In genomic region chr1:58652351-58653184, GRCh38 we compare ENCODE assay signal across 8 cellular contexts. TPM values are rescaled to one million over a fixed set of nuclear protein-coding genes. Genes with fewer than 3 reads are reported as not detected.
DNase-seq lines count a peak whose midpoint lies in the region; ATAC-seq, FAIRE-seq and TF ChIP-seq lines count a peak whose summit lies in the region.

No MANE protein-coding gene starts in this region.

- TF ChIP-seq CTCF in LNCAP (IDR thresholded peaks at IDR 0.05) (peak; percentile 78), gastroesophageal sphincter (IDR thresholded peaks at IDR 0.05) (peak; percentile 71 to 92 (median 80)), pancreas (IDR thresholded peaks at IDR 0.05) (peak; percentile 72 to 74 (median 74))

- H3K27ac ChIP-seq in gastroesophageal sphincter (no peak overlapping the region), pancreas (no peak overlapping the region), aorta (ENCODE audit: low read depth in 1 of 2, low read length in 2 of 2) (no peak overlapping the region)

- ATAC-seq in gastroesophageal sphincter (peak; percentile 84), pancreas (peak; percentile 83 to 99 (median 94)), aorta (ENCODE audit: low FRiP score) (peak; percentile 92)

- H3K4me1 ChIP-seq in gastroesophageal sphincter, result peaks cover 0 to 6% (median 0%) of the 10 kb centered on the region in 3 donors
- peaks cover 0 to 3% (median 0%) of the 10 kb centered on the region in 3 donors for H3K4me1 ChIP-seq in pancreas
- no peaks in the 10 kb centered on the region for H3K4me1 ChIP-seq in aorta (ENCODE audit: control insufficient read depth in 1 of 2, insufficient read depth in 2 of 2, low read length in 2 of 2)

- intact Hi-C loops in pancreas (cut with DNase I), result loop anchor here in 2 of 3 donors (2.0 to 5.0 kb wide), 2 partner anchors 135 to 136 kb away; no protein-coding TSS in a partner anchor
- intact Hi-C loops in aorta (cut with DNase I), result loop anchor here (1.0 to 10.0 kb wide), 6 partner anchors 60 to 136 kb away; partner anchors contain the start of genes OMA1 (in 2 of the 2) and TACSTD2 (in 1 of the 2)

- TF ChIP-seq POLR2A in gastroesophageal sphincter (IDR thresholded peaks at IDR 0.05), result no peak

- H3K27me3 ChIP-seq in gastroesophageal sphincter (no peaks in the 10 kb centered on the region), pancreas (no peaks in the 10 kb centered on the region), aorta (ENCODE audit: control insufficient read depth in 1 of 2, insufficient read depth in 2 of 2, low read length in 1 of 2) (no peaks in the 10 kb centered on the region)

- H3K4me3 ChIP-seq in gastroesophageal sphincter (no peak overlapping the region), pancreas (no peak overlapping the region), aorta (ENCODE audit: low read length in 2 of 2) (no peak overlapping the region)

- TF ChIP-seq EP300 in gastroesophageal sphincter (IDR thresholded peaks at IDR 0.05), result no peak

- DNase-seq in GM04503 (ENCODE audit: low read depth) (peak; percentile 27), H4 (ENCODE audit: low spot score) (peak; percentile 84), RCC 7860 (ENCODE audit: low spot score) (peak; percentile 71), pancreas (peak in 4 of 6 donors; percentile 31 to 67 (median 56)), aorta (peak in 1 of 2 donors; percentile 54)
- DNase-seq in activated gamma-delta T cell treated with anti-CD3 and anti-CD28 coated beads, Interleukin-2, amount 50 U/mL, for 16 hours (ENCODE audit: low read depth), result peak; percentile 22

- FAIRE-seq in RCC 7860 (lab: Jason Lieb, UNC), result peak; percentile 85
- FAIRE-seq in pancreas (lab: Jason Lieb, UNC), result peak; percentile 86

- H3K9me3 ChIP-seq in gastroesophageal sphincter (no peaks in the 10 kb centered on the region), pancreas (no peaks in the 10 kb centered on the region), aorta (ENCODE audit: control insufficient read depth, low read length) (no peaks in the 10 kb centered on the region)

- H3K36me3 ChIP-seq in gastroesophageal sphincter (peaks cover 0 to 33% of the 10 kb centered on the region in 2 donors), pancreas (no peaks in the 10 kb centered on the region), aorta (ENCODE audit: control insufficient read depth in 1 of 2, insufficient read depth in 2 of 2, low read length in 1 of 2) (peaks cover 0 to 6% of the 10 kb centered on the region in 2 donors)

- 34 to 36% methylated on average over 8 of the region's 8 CpGs for WGBS in gastroesophageal sphincter (ENCODE audit: low coverage in 1 of 2), 2 donors
- 36 to 39% methylated on average over 8 of the region's 8 CpGs for WGBS in pancreas, 2 donors
- 35 to 36% methylated on average over 8 of the region's 8 CpGs for WGBS in aorta, 2 donors

RNA-seq across cellular contexts. Expression of gene MYSM1, which starts 47.3 kb away (rescaled TPM):
- 6.8 and 7.4 TPM in 2 replicates for total RNA-seq in H4 (2014; rRNA removed; shearing (Covaris generic))
- total RNA-seq in gastroesophageal sphincter, result 10 to 100 TPM in 3 of 4 donors, 1 to 10 TPM in 1; 8.5 to 26.5 (median 15.9) TPM
- total RNA-seq in pancreas, result 10 to 100 TPM; 10.3 to 20.2 (median 16.2) TPM
- 10 to 100 TPM; 10.2 to 11.4 TPM for polyA plus RNA-seq in pancreas
- total RNA-seq in aorta, result 10 to 100 TPM; 42.7 to 50.4 TPM
- 10 to 100 TPM in 1 of 2 donors, 1 to 10 TPM in 1; 6.6 to 13.3 TPM for polyA plus RNA-seq in aorta
